In genomic region chr3:100532411-100532810, GRCh38 we compare ENCODE assay signal across 1 cellular context.
TF ChIP-seq lines count a peak whose summit lies in the region.

No MANE protein-coding gene starts in this region.

TF ChIP-seq in SK-N-SH, 30 proteins besides CTCF, POLR2A, EP300 and RAD21 (continued from another document):
- TF ChIP-seq CHD2 (IDR thresholded peaks at IDR 0.05; ENCODE audit: low read length, partially characterized antibody) (no peak), YY1 (IDR thresholded peaks at IDR 0.05; ENCODE audit: low read depth) (no peak), ZBTB33 (IDR thresholded peaks at IDR 0.05; ENCODE audit: borderline replicate concordance, low read depth) (no peak), USF1 (IDR thresholded peaks at IDR 0.05; ENCODE audit: borderline replicate concordance, low read depth) (no peak), PBX3 (IDR thresholded peaks at IDR 0.05) (no peak), RFX5 (IDR thresholded peaks at IDR 0.05; ENCODE audit: low read length) (no peak), GATA2 (CRISPR knock-in tag; IDR thresholded peaks at IDR 0.05) (no peak), RCOR1 (IDR thresholded peaks at IDR 0.05; ENCODE audit: low read length) (no peak), JUND (IDR thresholded peaks at IDR 0.05) (no peak)
